In genomic region chr4:158895797-158896442, GRCh38 we compare ENCODE assay signal across 9 cellular contexts.
DNase-seq lines count a peak whose midpoint lies in the region; ATAC-seq and TF ChIP-seq lines count a peak whose summit lies in the region.
"Had no signal": no experiment of that assay in that cellular context is flagged by ENCODE, and none has a peak within 500 bp of the region (broad histone marks: within the 10 kb centered on the region; RNA-seq: fewer than 3 reads in every experiment).

No MANE protein-coding gene starts in this region.

- DNase-seq in DMS53 treated with DMSO at 0.1 percent for 48 hours (lab: John Stamatoyannopoulos, UW; ENCODE audit: unreplicated experiment) (peak; percentile 21), NCI-H69 (lab: John Stamatoyannopoulos, UW) (peak; percentile 49), epithelial cell of esophagus (ENCODE audit: low read depth) (peak; percentile 63), posterior cingulate gyrus (peak in 6 of 10 donors; percentile 22 to 84 (median 44)), T1000 (lab: John Stamatoyannopoulos, UW) (no peak)
- DNase-seq in activated naive CD8-positive, alpha-beta T cell treated with anti-CD3 and anti-CD28 coated beads for 36 hours: no peak
- DNase-seq: amniotic stem cell had no signal

- H3K36me3 Mint-ChIP-seq in activated naive CD8-positive, alpha-beta T cell treated with anti-CD3 and anti-CD28 coated beads for 36 hours: peaks cover 44% of the 10 kb centered on the region

- TF ChIP-seq CTCF in epithelial cell of esophagus (IDR thresholded peaks at IDR 0.05; ENCODE audit: insufficient read depth, low read depth, low read length, missing control alignments): peak; percentile 64

- intact Hi-C loops in posterior cingulate gyrus (cut with DNase I): no loop called here

- H3K4me3 ChIP-seq in epithelial cell of esophagus (ENCODE audit: low read length): no peak overlapping the region

- H3K4me1 Mint-ChIP-seq in activated naive CD8-positive, alpha-beta T cell treated with anti-CD3 and anti-CD28 coated beads for 36 hours: no peaks in the 10 kb centered on the region

- no peak overlapping the region for H3K4me3 Mint-ChIP-seq in activated naive CD8-positive, alpha-beta T cell treated with anti-CD3 and anti-CD28 coated beads for 36 hours

- H3K27me3 Mint-ChIP-seq in activated naive CD8-positive, alpha-beta T cell treated with anti-CD3 and anti-CD28 coated beads for 36 hours: no peaks in the 10 kb centered on the region

- H3K9me3 Mint-ChIP-seq in activated naive CD8-positive, alpha-beta T cell treated with anti-CD3 and anti-CD28 coated beads for 36 hours: peaks cover 14% of the 10 kb centered on the region

- no peak overlapping the region for H3K27ac Mint-ChIP-seq in activated naive CD8-positive, alpha-beta T cell treated with anti-CD3 and anti-CD28 coated beads for 36 hours

- no peak for ATAC-seq in HG02852 (IDR thresholded peaks at IDR 0.05; ENCODE audit: unreplicated experiment)
- no peak for ATAC-seq in HG03520 (IDR thresholded peaks at IDR 0.05; ENCODE audit: unreplicated experiment)

Comparison
In these comparisons a context has a peak if more than half of its experiments do, and no peak if none do; other contexts are left out.
1. DNase-seq: peak in DMS53 treated with DMSO at 0.1 percent for 48 hours (single experiment), NCI-H69 (single experiment), epithelial cell of esophagus (single experiment) and posterior cingulate gyrus (6 of 10); none in T1000 (single experiment) and activated naive CD8-positive, alpha-beta T cell treated with anti-CD3 and anti-CD28 coated beads for 36 hours (single experiment).